Comparison of ENCODE assay signal across 1 cellular context in the genomic region with DNA sequence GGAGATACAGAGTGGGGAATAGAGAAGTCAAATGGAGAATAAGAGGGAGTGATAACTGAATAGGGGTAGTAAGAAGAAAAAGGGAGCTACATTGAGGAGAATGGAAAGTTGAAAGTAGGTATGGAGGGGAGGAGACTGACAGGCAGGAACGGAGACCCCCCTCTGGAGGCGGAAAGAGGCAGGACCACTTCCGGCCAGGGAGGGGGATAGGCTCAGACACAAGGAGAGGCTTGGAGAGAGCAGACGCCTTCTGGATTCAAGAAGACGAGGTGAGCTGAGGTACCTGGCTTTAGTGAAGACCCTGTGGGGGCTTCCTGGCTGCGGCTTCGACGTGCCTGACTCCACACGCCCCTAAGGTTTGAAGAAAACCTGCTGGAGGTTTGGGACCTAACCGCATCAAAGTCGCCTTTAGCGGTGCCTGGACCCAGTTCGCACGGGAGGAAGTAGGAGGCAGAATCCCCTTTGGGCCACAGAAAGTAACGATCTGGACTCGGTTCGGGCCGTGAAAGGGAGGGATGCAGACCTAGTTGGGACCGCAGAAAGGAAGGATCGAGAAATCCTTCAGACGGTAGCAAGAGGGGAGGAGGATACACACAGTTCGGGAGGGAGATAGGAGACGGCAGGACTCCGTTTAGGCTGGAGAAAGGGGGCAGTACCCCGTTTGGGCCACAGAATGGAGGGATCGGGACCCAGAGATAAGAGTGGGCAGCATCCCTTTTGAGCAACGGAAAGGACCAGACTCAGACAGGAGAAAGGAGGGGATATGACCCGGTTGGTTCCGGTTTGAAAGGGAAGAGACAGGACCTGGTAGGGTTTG.
TF ChIP-seq lines count a peak whose summit lies in the region.

A gene with protein sequence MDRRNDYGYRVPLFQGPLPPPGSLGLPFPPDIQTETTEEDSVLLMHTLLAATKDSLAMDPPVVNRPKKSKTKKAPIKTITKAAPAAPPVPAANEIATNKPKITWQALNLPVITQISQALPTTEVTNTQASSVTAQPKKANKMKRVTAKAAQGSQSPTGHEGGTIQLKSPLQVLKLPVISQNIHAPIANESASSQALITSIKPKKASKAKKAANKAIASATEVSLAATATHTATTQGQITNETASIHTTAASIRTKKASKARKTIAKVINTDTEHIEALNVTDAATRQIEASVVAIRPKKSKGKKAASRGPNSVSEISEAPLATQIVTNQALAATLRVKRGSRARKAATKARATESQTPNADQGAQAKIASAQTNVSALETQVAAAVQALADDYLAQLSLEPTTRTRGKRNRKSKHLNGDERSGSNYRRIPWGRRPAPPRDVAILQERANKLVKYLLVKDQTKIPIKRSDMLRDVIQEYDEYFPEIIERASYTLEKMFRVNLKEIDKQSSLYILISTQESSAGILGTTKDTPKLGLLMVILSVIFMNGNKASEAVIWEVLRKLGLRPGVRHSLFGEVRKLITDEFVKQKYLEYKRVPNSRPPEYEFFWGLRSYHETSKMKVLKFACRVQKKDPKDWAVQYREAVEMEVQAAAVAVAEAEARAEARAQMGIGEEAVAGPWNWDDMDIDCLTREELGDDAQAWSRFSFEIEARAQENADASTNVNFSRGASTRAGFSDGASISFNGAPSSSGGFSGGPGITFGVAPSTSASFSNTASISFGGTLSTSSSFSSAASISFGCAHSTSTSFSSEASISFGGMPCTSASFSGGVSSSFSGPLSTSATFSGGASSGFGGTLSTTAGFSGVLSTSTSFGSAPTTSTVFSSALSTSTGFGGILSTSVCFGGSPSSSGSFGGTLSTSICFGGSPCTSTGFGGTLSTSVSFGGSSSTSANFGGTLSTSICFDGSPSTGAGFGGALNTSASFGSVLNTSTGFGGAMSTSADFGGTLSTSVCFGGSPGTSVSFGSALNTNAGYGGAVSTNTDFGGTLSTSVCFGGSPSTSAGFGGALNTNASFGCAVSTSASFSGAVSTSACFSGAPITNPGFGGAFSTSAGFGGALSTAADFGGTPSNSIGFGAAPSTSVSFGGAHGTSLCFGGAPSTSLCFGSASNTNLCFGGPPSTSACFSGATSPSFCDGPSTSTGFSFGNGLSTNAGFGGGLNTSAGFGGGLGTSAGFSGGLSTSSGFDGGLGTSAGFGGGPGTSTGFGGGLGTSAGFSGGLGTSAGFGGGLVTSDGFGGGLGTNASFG (N-terminal part only) (plus strand): TSS at position 215 of the 817 bp plus-strand sequence. CDS start 1,423 bp downstream, outside the sequence.

TF ChIP-seq in GM23338, 12 proteins besides CTCF, POLR2A, EP300 and RAD21 (continued from another document):
- TF ChIP-seq, protein P1, sequence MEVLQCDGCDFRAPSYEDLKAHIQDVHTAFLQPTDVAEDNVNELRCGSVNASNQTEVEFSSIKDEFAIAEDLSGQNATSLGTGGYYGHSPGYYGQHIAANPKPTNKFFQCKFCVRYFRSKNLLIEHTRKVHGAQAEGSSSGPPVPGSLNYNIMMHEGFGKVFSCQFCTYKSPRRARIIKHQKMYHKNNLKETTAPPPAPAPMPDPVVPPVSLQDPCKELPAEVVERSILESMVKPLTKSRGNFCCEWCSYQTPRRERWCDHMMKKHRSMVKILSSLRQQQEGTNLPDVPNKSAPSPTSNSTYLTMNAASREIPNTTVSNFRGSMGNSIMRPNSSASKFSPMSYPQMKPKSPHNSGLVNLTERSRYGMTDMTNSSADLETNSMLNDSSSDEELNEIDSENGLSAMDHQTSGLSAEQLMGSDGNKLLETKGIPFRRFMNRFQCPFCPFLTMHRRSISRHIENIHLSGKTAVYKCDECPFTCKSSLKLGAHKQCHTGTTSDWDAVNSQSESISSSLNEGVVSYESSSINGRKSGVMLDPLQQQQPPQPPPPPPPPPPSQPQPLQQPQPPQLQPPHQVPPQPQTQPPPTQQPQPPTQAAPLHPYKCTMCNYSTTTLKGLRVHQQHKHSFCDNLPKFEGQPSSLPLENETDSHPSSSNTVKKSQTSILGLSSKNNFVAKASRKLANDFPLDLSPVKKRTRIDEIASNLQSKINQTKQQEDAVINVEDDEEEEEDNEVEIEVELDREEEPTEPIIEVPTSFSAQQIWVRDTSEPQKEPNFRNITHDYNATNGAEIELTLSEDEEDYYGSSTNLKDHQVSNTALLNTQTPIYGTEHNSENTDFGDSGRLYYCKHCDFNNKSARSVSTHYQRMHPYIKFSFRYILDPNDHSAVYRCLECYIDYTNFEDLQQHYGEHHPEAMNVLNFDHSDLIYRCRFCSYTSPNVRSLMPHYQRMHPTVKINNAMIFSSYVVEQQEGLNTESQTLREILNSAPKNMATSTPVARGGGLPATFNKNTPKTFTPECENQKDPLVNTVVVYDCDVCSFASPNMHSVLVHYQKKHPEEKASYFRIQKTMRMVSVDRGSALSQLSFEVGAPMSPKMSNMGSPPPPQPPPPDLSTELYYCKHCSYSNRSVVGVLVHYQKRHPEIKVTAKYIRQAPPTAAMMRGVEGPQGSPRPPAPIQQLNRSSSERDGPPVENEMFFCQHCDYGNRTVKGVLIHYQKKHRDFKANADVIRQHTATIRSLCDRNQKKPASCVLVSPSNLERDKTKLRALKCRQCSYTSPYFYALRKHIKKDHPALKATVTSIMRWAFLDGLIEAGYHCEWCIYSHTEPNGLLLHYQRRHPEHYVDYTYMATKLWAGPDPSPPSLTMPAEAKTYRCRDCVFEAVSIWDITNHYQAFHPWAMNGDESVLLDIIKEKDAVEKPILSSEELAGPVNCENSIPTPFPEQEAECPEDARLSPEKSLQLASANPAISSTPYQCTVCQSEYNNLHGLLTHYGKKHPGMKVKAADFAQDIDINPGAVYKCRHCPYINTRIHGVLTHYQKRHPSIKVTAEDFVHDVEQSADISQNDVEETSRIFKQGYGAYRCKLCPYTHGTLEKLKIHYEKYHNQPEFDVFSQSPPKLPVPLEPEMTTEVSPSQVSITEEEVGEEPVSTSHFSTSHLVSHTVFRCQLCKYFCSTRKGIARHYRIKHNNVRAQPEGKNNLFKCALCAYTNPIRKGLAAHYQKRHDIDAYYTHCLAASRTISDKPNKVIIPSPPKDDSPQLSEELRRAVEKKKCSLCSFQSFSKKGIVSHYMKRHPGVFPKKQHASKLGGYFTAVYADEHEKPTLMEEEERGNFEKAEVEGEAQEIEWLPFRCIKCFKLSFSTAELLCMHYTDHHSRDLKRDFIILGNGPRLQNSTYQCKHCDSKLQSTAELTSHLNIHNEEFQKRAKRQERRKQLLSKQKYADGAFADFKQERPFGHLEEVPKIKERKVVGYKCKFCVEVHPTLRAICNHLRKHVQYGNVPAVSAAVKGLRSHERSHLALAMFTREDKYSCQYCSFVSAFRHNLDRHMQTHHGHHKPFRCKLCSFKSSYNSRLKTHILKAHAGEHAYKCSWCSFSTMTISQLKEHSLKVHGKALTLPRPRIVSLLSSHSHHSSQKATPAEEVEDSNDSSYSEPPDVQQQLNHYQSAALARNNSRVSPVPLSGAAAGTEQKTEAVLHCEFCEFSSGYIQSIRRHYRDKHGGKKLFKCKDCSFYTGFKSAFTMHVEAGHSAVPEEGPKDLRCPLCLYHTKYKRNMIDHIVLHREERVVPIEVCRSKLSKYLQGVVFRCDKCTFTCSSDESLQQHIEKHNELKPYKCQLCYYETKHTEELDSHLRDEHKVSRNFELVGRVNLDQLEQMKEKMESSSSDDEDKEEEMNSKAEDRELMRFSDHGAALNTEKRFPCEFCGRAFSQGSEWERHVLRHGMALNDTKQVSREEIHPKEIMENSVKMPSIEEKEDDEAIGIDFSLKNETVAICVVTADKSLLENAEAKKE (CRISPR knock-in tag; IDR thresholded peaks at IDR 0.05) = no peak
- TF ChIP-seq NANOG (IDR thresholded peaks at IDR 0.05; ENCODE audit: borderline replicate concordance) = no peak
- peak; percentile 74 for TF ChIP-seq POLR2AphosphoS5 (IDR thresholded peaks at IDR 0.05; ENCODE audit: low read depth)
